Comparison of ENCODE assay signal across 10 cellular contexts in the genomic region with DNA sequence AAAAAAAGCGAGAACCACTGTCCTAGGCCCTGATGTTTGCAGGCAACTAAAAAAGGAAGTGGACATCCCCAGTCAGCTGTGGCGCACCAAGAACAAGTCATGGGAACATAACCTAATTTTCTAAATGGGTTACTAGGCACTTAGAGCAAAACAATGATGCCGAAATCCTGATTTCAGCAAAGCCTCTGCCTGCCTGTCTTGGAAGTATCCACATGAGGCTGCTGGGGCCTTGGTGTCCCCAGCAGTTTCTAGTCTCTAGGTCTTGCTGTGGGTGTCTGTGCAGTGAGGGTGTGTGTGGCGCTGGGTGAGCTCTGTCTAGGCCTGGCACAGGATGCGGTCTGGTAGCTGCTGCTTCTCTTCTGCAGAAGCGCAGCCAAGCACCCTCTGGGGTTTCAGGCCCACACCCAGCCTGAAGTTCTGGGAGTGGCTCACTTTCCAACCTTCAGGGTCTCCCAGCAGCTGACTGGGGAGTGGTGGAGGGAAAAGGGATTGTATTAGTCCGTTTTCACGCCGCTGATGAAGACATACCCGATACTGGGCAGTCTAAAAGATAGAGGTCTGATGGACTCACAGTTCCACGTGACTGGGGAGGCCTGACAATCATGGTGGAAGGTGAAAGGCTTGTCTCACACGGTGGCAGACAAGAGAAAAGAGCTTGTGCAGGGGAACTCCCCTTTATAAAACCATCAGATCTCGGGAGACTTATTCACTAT. TPM values are rescaled to one million over a fixed set of nuclear protein-coding genes. Genes with fewer than 3 reads are reported as not detected.
A peak's percentile ranks its signal among the peaks of the same experiment; 100 is the strongest.
DNase-seq lines count a peak whose midpoint lies in the region; ATAC-seq and TF ChIP-seq lines count a peak whose summit lies in the region.
"Had no signal": no experiment of that assay in that cellular context is flagged by ENCODE, and none has a peak within 500 bp of the region (broad histone marks: within the 10 kb centered on the region; RNA-seq: fewer than 3 reads in every experiment).

No MANE protein-coding gene starts in this region.

- peaks cover 5% of the 10 kb centered on the region for H3K36me3 Mint-ChIP-seq in CD4-positive, CD25-positive, alpha-beta regulatory T cell
- H3K36me3 Mint-ChIP-seq in activated T-helper 1 cell treated with anti-CD3 and anti-CD28 coated beads, Interleukin-12 subunit alpha, Interleukin-12 subunit beta, Interleukin-2, Interleukin-4 antibody, amounts not matched to agents 30 ng/mL and 10 ng/mL and 1 ng/mL, durations not matched to agents 14 hours and 24 hours and 36 hours (ENCODE audit: low read depth) = peaks cover 7% of the 10 kb centered on the region

- H3K27me3 Mint-ChIP-seq in CD4-positive, CD25-positive, alpha-beta regulatory T cell = no peaks in the 10 kb centered on the region
- H3K27me3 Mint-ChIP-seq in activated T-helper 1 cell treated with anti-CD3 and anti-CD28 coated beads, Interleukin-12 subunit alpha, Interleukin-12 subunit beta, Interleukin-2, Interleukin-4 antibody, amounts not matched to agents 30 ng/mL and 10 ng/mL and 1 ng/mL, durations not matched to agents 14 hours and 24 hours and 36 hours (ENCODE audit: insufficient read depth) = no peaks in the 10 kb centered on the region

- no peak overlapping the region for H4K91ac ChIP-seq in trophoblast cell (ENCODE audit: low read depth, low read length)

- H3K14ac ChIP-seq in trophoblast cell (ENCODE audit: low read length) = no peak overlapping the region

- no peak overlapping the region for H3K4me3 ChIP-seq in CD4-positive, CD25-positive, alpha-beta regulatory T cell (ENCODE audit: low read depth, low read length)
- H3K4me3 ChIP-seq in trophoblast cell (ENCODE audit: low read depth, low read length) (peak overlapping the region; percentile 50), colonic mucosa (no peak overlapping the region)

- TF ChIP-seq CTCF in colonic mucosa (IDR thresholded peaks at IDR 0.05) = no peak

- no peak overlapping the region for H3K18ac ChIP-seq in trophoblast cell (ENCODE audit: low read length)

- no CpG with 5 or more reads among the region's 13 CpGs for WGBS in trophoblast cell (ENCODE audit: extremely low coverage, insufficient coverage, insufficient read length)

- H2BK5ac ChIP-seq in trophoblast cell (ENCODE audit: low read depth, low read length, poor library complexity) = no peak overlapping the region

- peaks cover 32% of the 10 kb centered on the region for H3K4me1 ChIP-seq in CD4-positive, CD25-positive, alpha-beta regulatory T cell (ENCODE audit: control insufficient read depth, insufficient read depth, low read length, poor library complexity, severe bottlenecking)
- H3K4me1 ChIP-seq in trophoblast cell (ENCODE audit: control insufficient read depth in 1 of 2, insufficient read depth in 2 of 2, low read length in 2 of 2) (no peaks in the 10 kb centered on the region), colonic mucosa (no peaks in the 10 kb centered on the region)

- no peak overlapping the region for H2BK12ac ChIP-seq in trophoblast cell (ENCODE audit: low read length)

- H3K36me3 ChIP-seq in CD4-positive, CD25-positive, alpha-beta regulatory T cell (ENCODE audit: control insufficient read depth, insufficient read depth, low read length) = peaks cover 3% of the 10 kb centered on the region
- peaks cover 17 to 21% of the 10 kb centered on the region in 2 experiments for H3K36me3 ChIP-seq in trophoblast cell (ENCODE audit: control insufficient read depth in 1 of 2, insufficient read depth in 2 of 2, low read length in 2 of 2)
- no peaks in the 10 kb centered on the region for H3K36me3 ChIP-seq in colonic mucosa

- H3K79me1 ChIP-seq in trophoblast cell (ENCODE audit: low read length) = no peaks in the 10 kb centered on the region

- H3K9ac ChIP-seq in trophoblast cell (ENCODE audit: low read length) = no peak overlapping the region
- H3K9ac ChIP-seq in colonic mucosa (ENCODE audit: low read depth in 2 of 2, low read length in 2 of 2) = no peak overlapping the region

- DNase-seq in CD4-positive, CD25-positive, alpha-beta regulatory T cell = peak; percentile 26 to 92 (median 74)
- DNase-seq in KBM-7 (peak; percentile 15), trophoblast cell (peak in 1 of 2 donors; percentile 14), colonic mucosa (no peak), NCI-H128 (lab: John Stamatoyannopoulos, UW; ENCODE audit: unreplicated experiment) (no peak), NCI-H187 treated with DMSO at 0.1 percent for 48 hours (lab: John Stamatoyannopoulos, UW) (no peak), SW 1271 (lab: John Stamatoyannopoulos, UW) (no peak)
- peak; percentile 24 for DNase-seq in activated T-helper 1 cell treated with anti-CD3 and anti-CD28 coated beads, Interleukin-12 subunit alpha, Interleukin-12 subunit beta, Interleukin-2, Interleukin-4 antibody, amounts not matched to agents 30 ng/mL and 10 ng/mL and 1 ng/mL, durations not matched to agents 14 hours and 24 hours and 36 hours (ENCODE audit: low spot score)
- DNase-seq: NCI-H1105 had no signal

- H3K4me2 ChIP-seq in trophoblast cell (ENCODE audit: low read length) = no peak overlapping the region

- no peaks in the 10 kb centered on the region for H3K79me2 ChIP-seq in trophoblast cell (ENCODE audit: control insufficient read depth, insufficient read depth, low read length, poor library complexity)

- no peak overlapping the region for H2BK120ac ChIP-seq in trophoblast cell (ENCODE audit: insufficient read depth, low read length, poor library complexity)

- H3K4me3 Mint-ChIP-seq in CD4-positive, CD25-positive, alpha-beta regulatory T cell = peak overlapping the region; percentile 37 to 85 (median 66)
- H3K4me3 Mint-ChIP-seq in activated T-helper 1 cell treated with anti-CD3 and anti-CD28 coated beads, Interleukin-12 subunit alpha, Interleukin-12 subunit beta, Interleukin-2, Interleukin-4 antibody, amounts not matched to agents 30 ng/mL and 10 ng/mL and 1 ng/mL, durations not matched to agents 14 hours and 24 hours and 36 hours = no peak overlapping the region

- peak overlapping the region; percentile 97 to 99 (median 98) for H3K27ac Mint-ChIP-seq in CD4-positive, CD25-positive, alpha-beta regulatory T cell
- peak overlapping the region; percentile 81 for H3K27ac Mint-ChIP-seq in activated T-helper 1 cell treated with anti-CD3 and anti-CD28 coated beads, Interleukin-12 subunit alpha, Interleukin-12 subunit beta, Interleukin-2, Interleukin-4 antibody, amounts not matched to agents 30 ng/mL and 10 ng/mL and 1 ng/mL, durations not matched to agents 14 hours and 24 hours and 36 hours

- H3K27ac ChIP-seq in CD4-positive, CD25-positive, alpha-beta regulatory T cell (ENCODE audit: insufficient read depth, low read length, poor library complexity, severe bottlenecking) = peak overlapping the region; percentile 67
- no peak overlapping the region for H3K27ac ChIP-seq in trophoblast cell (ENCODE audit: low read depth, low read length)
- H3K27ac ChIP-seq in colonic mucosa = no peak overlapping the region

- no peak overlapping the region for H3K23ac ChIP-seq in trophoblast cell (ENCODE audit: low read length)

- H3K27me3 ChIP-seq in CD4-positive, CD25-positive, alpha-beta regulatory T cell (ENCODE audit: control insufficient read depth, insufficient read depth, low read length) = no peaks in the 10 kb centered on the region
- H3K27me3 ChIP-seq in trophoblast cell (ENCODE audit: insufficient read depth, low read length) = no peaks in the 10 kb centered on the region
- H3K27me3 ChIP-seq in colonic mucosa = no peaks in the 10 kb centered on the region

- H4K8ac ChIP-seq in trophoblast cell (ENCODE audit: low read depth, low read length) = no peak overlapping the region

- no peak overlapping the region for H3K4ac ChIP-seq in trophoblast cell (ENCODE audit: low read depth, low read length)

- peak overlapping the region; percentile 44 for H4K12ac ChIP-seq in trophoblast cell (ENCODE audit: low read depth, low read length)

- no peak overlapping the region for H2AK5ac ChIP-seq in trophoblast cell (ENCODE audit: low read length)

- H3K4me1 Mint-ChIP-seq in CD4-positive, CD25-positive, alpha-beta regulatory T cell = peaks cover 9 to 47% (median 17%) of the 10 kb centered on the region in 4 donors
- H3K4me1 Mint-ChIP-seq in activated T-helper 1 cell treated with anti-CD3 and anti-CD28 coated beads, Interleukin-12 subunit alpha, Interleukin-12 subunit beta, Interleukin-2, Interleukin-4 antibody, amounts not matched to agents 30 ng/mL and 10 ng/mL and 1 ng/mL, durations not matched to agents 14 hours and 24 hours and 36 hours (ENCODE audit: low read depth) = peaks cover 7% of the 10 kb centered on the region

- H3K9me3 Mint-ChIP-seq in CD4-positive, CD25-positive, alpha-beta regulatory T cell = peaks cover 0 to 1% (median 0%) of the 10 kb centered on the region in 7 donors
- no peaks in the 10 kb centered on the region for H3K9me3 Mint-ChIP-seq in activated T-helper 1 cell treated with anti-CD3 and anti-CD28 coated beads, Interleukin-12 subunit alpha, Interleukin-12 subunit beta, Interleukin-2, Interleukin-4 antibody, amounts not matched to agents 30 ng/mL and 10 ng/mL and 1 ng/mL, durations not matched to agents 14 hours and 24 hours and 36 hours

- peak; percentile 99 to 100 for ATAC-seq in CD4-positive, CD25-positive, alpha-beta regulatory T cell (ENCODE audit: low read depth in 2 of 2)

- no peak overlapping the region for H2AFZ ChIP-seq in trophoblast cell (ENCODE audit: insufficient read depth, low read length, poor library complexity)

- H3K9me3 ChIP-seq in CD4-positive, CD25-positive, alpha-beta regulatory T cell (ENCODE audit: control insufficient read depth in 2 of 2, low read length in 2 of 2) = no peaks in the 10 kb centered on the region
- H3K9me3 ChIP-seq in trophoblast cell (ENCODE audit: insufficient read depth, low read depth, low read length) (peaks cover 2% of the 10 kb centered on the region), colonic mucosa (no peaks in the 10 kb centered on the region)

- intact Hi-C loops in activated T-helper 1 cell treated with anti-CD3 and anti-CD28 coated beads, Interleukin-12 subunit alpha, Interleukin-12 subunit beta, Interleukin-2, Interleukin-4 antibody, amounts not matched to agents 30 ng/mL and 10 ng/mL and 1 ng/mL, durations not matched to agents 14 hours and 24 hours and 36 hours (cut with micrococcal nuclease) = no loop called here
- intact Hi-C loops in colonic mucosa (cut with DNase I) = no loop called here

- in situ Hi-C loops in KBM-7 (cut with MboI; ENCODE audit: low pct_unique_long_range_greater_than_20kb, low sequenced_read_pairs) = no loop called here

RNA-seq across cellular contexts. Expression of a gene that starts 21.1 kb away (rescaled TPM):
- total RNA-seq in CD4-positive, CD25-positive, alpha-beta regulatory T cell = not detected
- not detected for polyA plus RNA-seq in CD4-positive, CD25-positive, alpha-beta regulatory T cell
- not detected in 2 replicates for total RNA-seq in activated T-helper 1 cell treated with anti-CD3 and anti-CD28 coated beads, Interleukin-12 subunit alpha, Interleukin-12 subunit beta, Interleukin-2, Interleukin-4 antibody, amounts not matched to agents 30 ng/mL and 10 ng/mL and 1 ng/mL, durations not matched to agents 14 hours and 24 hours and 36 hours
- polyA plus RNA-seq in trophoblast cell (2013) = not detected in 2 replicates
- not detected for total RNA-seq in colonic mucosa
- polyA plus RNA-seq: BJ had no signal

Comparison
In these comparisons a context has a peak if more than half of its experiments do, and no peak if none do; other contexts are left out.
1. DNase-seq: peak in CD4-positive, CD25-positive, alpha-beta regulatory T cell (3 of 3), KBM-7 (single experiment) and activated T-helper 1 cell treated with anti-CD3 and anti-CD28 coated beads, Interleukin-12 subunit alpha, Interleukin-12 subunit beta, Interleukin-2, Interleukin-4 antibody, amounts not matched to agents 30 ng/mL and 10 ng/mL and 1 ng/mL, durations not matched to agents 14 hours and 24 hours and 36 hours (single experiment); none in colonic mucosa (single experiment), NCI-H128 (single experiment), NCI-H187 treated with DMSO at 0.1 percent for 48 hours (single experiment) and SW 1271 (0 of 2).